10 cellular contexts compared by ENCODE assay signal in genomic region chr2:36408198-36408703, GRCh38. TPM values are rescaled to one million over a fixed set of nuclear protein-coding genes. Genes with fewer than 3 reads are reported as not detected.
A peak's percentile ranks its signal among the peaks of the same experiment; 100 is the strongest.
DNase-seq lines count a peak whose midpoint lies in the region; ATAC-seq, FAIRE-seq and TF ChIP-seq lines count a peak whose summit lies in the region.
"Had no signal": no experiment of that assay in that cellular context is flagged by ENCODE, and none has a peak within 500 bp of the region (broad histone marks: within the 10 kb centered on the region; RNA-seq: fewer than 3 reads in every experiment).

No MANE protein-coding gene starts in this region.

- peak overlapping the region; percentile 37 for H3K27ac ChIP-seq in skeletal muscle tissue (ENCODE audit: low read depth, low read length)

- H3K9ac ChIP-seq in skeletal muscle tissue (ENCODE audit: low read depth in 1 of 3, low read length in 3 of 3), result peak overlapping the region in 2 of 3 donors; percentile 25 to 44

- ATAC-seq in HG03342 (IDR thresholded peaks at IDR 0.05; ENCODE audit: unreplicated experiment), result no peak
- ATAC-seq in GM18502 (IDR thresholded peaks at IDR 0.05; ENCODE audit: poor library complexity, unreplicated experiment), result no peak

- intact Hi-C loops in posterior vena cava (cut with DNase I), result no loop called here

- TF ChIP-seq CTCF in choroid plexus epithelial cell (conservative IDR thresholded peaks at IDR 0.05; ENCODE audit: low read depth, low read length) (no peak), D721Med (IDR thresholded peaks at IDR 0.05; ENCODE audit: insufficient read depth, missing control alignments) (no peak)

- H3K9me3 ChIP-seq in skeletal muscle tissue (ENCODE audit: control insufficient read depth in 3 of 3, low read length in 3 of 3), result no peaks in the 10 kb centered on the region

- DNase-seq in M059J (ENCODE audit: low read depth) (peak; percentile 94), choroid plexus epithelial cell (ENCODE audit: low read depth) (peak; percentile 95), islet precursor cell (peak; percentile 75), posterior vena cava (ENCODE audit: low spot score) (no peak), D721Med (ENCODE audit: insufficient read length, low spot score) (no peak)
- DNase-seq: DMS53; stimulated activated CD4-positive, alpha-beta T cell treated with anti-CD3 and anti-CD28 coated beads, Interleukin-4, amount 100 ng/mL, for 4 hours had no signal

- H3K4me1 ChIP-seq in skeletal muscle tissue (ENCODE audit: control insufficient read depth in 3 of 3, insufficient read depth in 3 of 3, low read length in 3 of 3), result peaks cover 25 to 45% (median 31%) of the 10 kb centered on the region in 3 donors

- H3K27me3 ChIP-seq in skeletal muscle tissue (ENCODE audit: control insufficient read depth in 3 of 3, insufficient read depth in 3 of 3, low read length in 3 of 3), result no peaks in the 10 kb centered on the region

- no peak for FAIRE-seq in D721Med (lab: Jason Lieb, UNC)

- no peak overlapping the region for H3K4me3 ChIP-seq in choroid plexus epithelial cell (ENCODE audit: low read depth, low read length)
- peak overlapping the region in 1 of 3 donors; percentile 11 for H3K4me3 ChIP-seq in skeletal muscle tissue (ENCODE audit: low read length in 3 of 3)

- no peaks in the 10 kb centered on the region for H3K36me3 ChIP-seq in skeletal muscle tissue (ENCODE audit: control insufficient read depth in 3 of 3, insufficient read depth in 3 of 3, low read length in 3 of 3)

RNA-seq across cellular contexts. Expression of gene CRIM1, which starts 52.7 kb away (rescaled TPM):
- 98.2 and 186 TPM in 2 replicates for total RNA-seq in M059J (2014; rRNA removed; shearing (Covaris generic))
- 44.9 TPM for total RNA-seq in skeletal muscle tissue
- 100 to 1,000 TPM; 103 to 143 TPM for total RNA-seq in posterior vena cava

Comparison
In these comparisons a context has a peak if more than half of its experiments do, and no peak if none do; other contexts are left out.
1. DNase-seq: peak in M059J (single experiment), choroid plexus epithelial cell (single experiment) and islet precursor cell (single experiment); none in posterior vena cava (single experiment) and D721Med (single experiment).